ENCODE assay signal across 7 cellular contexts in genomic region chr1:244796719-244797406, GRCh38. TPM values are rescaled to one million over a fixed set of nuclear protein-coding genes. Genes with fewer than 3 reads are reported as not detected.
DNase-seq lines count a peak whose midpoint lies in the region; ATAC-seq and TF ChIP-seq lines count a peak whose summit lies in the region.

No MANE protein-coding gene starts in this region.

- 39 to 41% methylated on average over 10 of the region's 10 CpGs for WGBS in body of pancreas, 2 donors

- intact Hi-C loops in body of pancreas (cut with DNase I), result loop anchor here (5.0 kb wide), 1 partner anchor 190 kb away; no protein-coding TSS in a partner anchor

- H3K27ac ChIP-seq in body of pancreas, result no peak overlapping the region

- H3K9me3 ChIP-seq in body of pancreas, result no peaks in the 10 kb centered on the region

- H3K4me3 ChIP-seq in GM12864 (ENCODE audit: low read depth, low read length) (no peak overlapping the region), body of pancreas (no peak overlapping the region)

- H3K4me1 ChIP-seq in body of pancreas, result no peaks in the 10 kb centered on the region

- no peak for TF ChIP-seq POLR2A in body of pancreas (IDR thresholded peaks at IDR 0.05)

- no peaks in the 10 kb centered on the region for H3K36me3 ChIP-seq in body of pancreas (replicated peaks in 1 of 2; ENCODE audit: insufficient read depth in 1 of 2, low read depth in 2 of 2)

- H3K27me3 ChIP-seq in body of pancreas, result no peaks in the 10 kb centered on the region

- ATAC-seq in body of pancreas, result peak; percentile 66
- no peak for ATAC-seq in HG02678 (IDR thresholded peaks at IDR 0.05; ENCODE audit: unreplicated experiment)

- DNase-seq in GM12864 (ENCODE audit: low read depth), result no peak
- DNase-seq in NCI-H1092 (lab: John Stamatoyannopoulos, UW), result peak; percentile 49
- DNase-seq in T1000 (lab: John Stamatoyannopoulos, UW), result peak; percentile 21
- DNase-seq in body of pancreas, result peak; percentile 68 to 83 (median 69)
- peak; percentile 67 for DNase-seq in iPS-NIHi7 (ENCODE audit: extremely low spot score)
- DNase-seq in stimulated activated CD4-positive, alpha-beta T cell treated with anti-CD3 and anti-CD28 coated beads, Interleukin-15, amount 100 ng/mL, for 24 hours, result peak; percentile 62

- TF ChIP-seq CTCF in GM12864 (IDR thresholded peaks at IDR 0.05; ENCODE audit: low read depth, low read length, missing control alignments), result peak; percentile 77
- peak; percentile 72 to 91 (median 89) for TF ChIP-seq CTCF in body of pancreas (IDR thresholded peaks at IDR 0.05)

RNA-seq across cellular contexts. Expression of gene COX20, which starts 38.6 kb away (rescaled TPM):
- total RNA-seq in body of pancreas, result 10 to 100 TPM; 13.2 to 35.3 TPM
